ENCODE assay signal across 8 cellular contexts in genomic region chr15:79896131-79896633, GRCh38. TPM values are rescaled to one million over a fixed set of nuclear protein-coding genes. Genes with fewer than 3 reads are reported as not detected.
DNase-seq lines count a peak whose midpoint lies in the region; ATAC-seq and TF ChIP-seq lines count a peak whose summit lies in the region.

No MANE protein-coding gene starts in this region.

- H3K27me3 ChIP-seq in cardiac muscle cell: no peaks in the 10 kb centered on the region
- H3K27me3 ChIP-seq in adipocyte (replicated peaks; ENCODE audit: control insufficient read depth, insufficient read depth, low read length): no peaks in the 10 kb centered on the region
- no peaks in the 10 kb centered on the region for H3K27me3 ChIP-seq in kidney epithelial cell (ENCODE audit: control insufficient read depth, insufficient read depth, low read length)
- no peaks in the 10 kb centered on the region for H3K27me3 ChIP-seq in testis

- peaks cover 8% of the 10 kb centered on the region for H3K4me1 ChIP-seq in cardiac muscle cell (ENCODE audit: low read depth)
- peaks cover 35% of the 10 kb centered on the region for H3K4me1 ChIP-seq in adipocyte (ENCODE audit: control insufficient read depth, insufficient read depth, low read length)
- H3K4me1 ChIP-seq in testis: peaks cover 5% of the 10 kb centered on the region

- intact Hi-C loops in cardiac septum (cut with DNase I): loop anchor here (2.0 to 10.0 kb wide), 2 partner anchors 27 to 259 kb away; partner anchors contain the start of gene FAH
- intact Hi-C loops in testis (cut with DNase I; ENCODE audit: low total_unique reads): no loop called here

- H3K9ac ChIP-seq in adipocyte (ENCODE audit: low read length): peak overlapping the region; percentile 96

- DNase-seq in cardiac muscle cell (ENCODE audit: low read depth in 1 of 2, low spot score in 1 of 2) (no peak), cardiac septum (ENCODE audit: low spot score) (no peak), adipocyte (ENCODE audit: low read depth) (no peak), kidney epithelial cell (ENCODE audit: low read depth) (no peak), testis (no peak)

- 15 to 16% methylated on average over 10 of the region's 10 CpGs for WGBS in testis, 2 donors

- TF ChIP-seq POLR2A in testis (IDR thresholded peaks at IDR 0.05): no peak

- H3K4me3 ChIP-seq in cardiac muscle cell (peak overlapping the region; percentile 51), adipocyte (ENCODE audit: low read length) (peak overlapping the region; percentile 83), kidney epithelial cell (ENCODE audit: low read depth, low read length) (peak overlapping the region; percentile 90), testis (peak overlapping the region; percentile 84 to 86)

- peaks cover 4% of the 10 kb centered on the region for H3K36me3 ChIP-seq in cardiac muscle cell
- no peaks in the 10 kb centered on the region for H3K36me3 ChIP-seq in adipocyte (ENCODE audit: control insufficient read depth, insufficient read depth, low read length, severe bottlenecking)
- H3K36me3 ChIP-seq in kidney epithelial cell (ENCODE audit: control insufficient read depth, insufficient read depth, low read length): no peaks in the 10 kb centered on the region
- H3K36me3 ChIP-seq in testis (ENCODE audit: low read depth, missing control alignments): no peaks in the 10 kb centered on the region

- TF ChIP-seq CTCF in cardiac muscle cell (IDR thresholded peaks at IDR 0.05; ENCODE audit: low read depth, low read length): no peak
- TF ChIP-seq CTCF in kidney epithelial cell (IDR thresholded peaks at IDR 0.05; ENCODE audit: insufficient read depth, low read length, poor library complexity, severe bottlenecking): no peak
- no peak for TF ChIP-seq CTCF in testis (IDR thresholded peaks at IDR 0.05)

- no peaks in the 10 kb centered on the region for H3K9me3 ChIP-seq in cardiac muscle cell (ENCODE audit: low read depth)
- no peaks in the 10 kb centered on the region for H3K9me3 ChIP-seq in adipocyte (ENCODE audit: control insufficient read depth, low read length)
- no peaks in the 10 kb centered on the region for H3K9me3 ChIP-seq in testis

- H3K27ac ChIP-seq in cardiac muscle cell: peak overlapping the region; percentile 81
- peak overlapping the region; percentile 96 to 97 for H3K27ac ChIP-seq in testis

- ATAC-seq in HG03196 (IDR thresholded peaks at IDR 0.05; ENCODE audit: unreplicated experiment) (peak; percentile 40), GM21717 (IDR thresholded peaks at IDR 0.05; ENCODE audit: unreplicated experiment) (no peak), HG03108 (IDR thresholded peaks at IDR 0.05; ENCODE audit: unreplicated experiment) (no peak)

RNA-seq across cellular contexts. Expression of gene MTHFS, which starts 0.6 kb away (rescaled TPM):
- total RNA-seq in cardiac muscle cell (37.8 and 44.2 TPM in 2 replicates), cardiac septum (16.7 TPM), kidney epithelial cell (17.8 and 36.5 TPM in 2 replicates), testis (10 to 100 TPM; 32.5 to 44.2 TPM)
- polyA plus RNA-seq in cardiac muscle cell (38.3 and 48.6 TPM in 2 replicates), testis (ENCODE audit: insufficient read depth, low read depth, low replicate concordance) (24.9 TPM)
